In genomic region chr14:20609215-20610001, GRCh38 we compare ENCODE assay signal across 1 cellular context.
TF ChIP-seq lines count a peak whose summit lies in the region.

No MANE protein-coding gene starts in this region.

TF ChIP-seq in HepG2, 621 proteins besides CTCF, POLR2A, EP300 and RAD21 (continued from another document):
- TF ChIP-seq ZHX2 (IDR thresholded peaks at IDR 0.05; ENCODE audit: low read depth) (no peak), ZHX2 (CRISPR knock-in tag; IDR thresholded peaks at IDR 0.05; ENCODE audit: borderline replicate concordance) (0 out of 2 replicates have a peak, but pooled peaks have one; percentile 8), ZNF180 (CRISPR knock-in tag; IDR thresholded peaks at IDR 0.05; ENCODE audit: borderline replicate concordance, low read depth) (no peak; the same call in 1 of the 2 replicates), PPARG (CRISPR knock-in tag; conservative IDR thresholded peaks at IDR 0.05) (peak; percentile 56; the same call in 1 of the 2 replicates), MAZ (IDR thresholded peaks at IDR 0.05; ENCODE audit: borderline replicate concordance, low read depth, low read length) (no peak), MAZ (CRISPR knock-in tag; IDR thresholded peaks at IDR 0.05; ENCODE audit: low read depth) (no peak), ARNTL (CRISPR knock-in tag; IDR thresholded peaks at IDR 0.05) (no peak), ZNF615 (CRISPR knock-in tag; IDR thresholded peaks at IDR 0.05; ENCODE audit: borderline replicate concordance) (no peak), ZNF580 (CRISPR knock-in tag; IDR thresholded peaks at IDR 0.05; ENCODE audit: borderline replicate concordance, low read depth) (0 out of 2 replicates have a peak, but pooled peaks have one; percentile 48), SNAPC2 (CRISPR knock-in tag; IDR thresholded peaks at IDR 0.05) (0 out of 2 replicates have a peak, but pooled peaks have one; percentile 22), U2AF1 (optimal IDR thresholded peaks at IDR 0.05; ENCODE audit: low read depth, low read length) (peak; percentile 63), PBX3 (CRISPR knock-in tag; IDR thresholded peaks at IDR 0.05; ENCODE audit: borderline replicate concordance) (no peak), ZNF234 (CRISPR knock-in tag; conservative IDR thresholded peaks at IDR 0.05) (no peak), DNMT1 (CRISPR knock-in tag; IDR thresholded peaks at IDR 0.05) (no peak), GMEB2 (CRISPR knock-in tag; IDR thresholded peaks at IDR 0.05; ENCODE audit: low read depth) (0 out of 2 replicates have a peak, but pooled peaks have one; percentile 22), RFX3 (CRISPR knock-in tag; IDR thresholded peaks at IDR 0.05) (no peak), HNRNPK (IDR thresholded peaks at IDR 0.05; ENCODE audit: low read depth, low read length, poor library complexity, severe bottlenecking) (no peak), MBNL3 (CRISPR knock-in tag; conservative IDR thresholded peaks at IDR 0.05) (no peak), ZNF605 (CRISPR knock-in tag; IDR thresholded peaks at IDR 0.05) (peak; percentile 5; the same call in 1 of the 2 replicates), ZNF230 (CRISPR knock-in tag; IDR thresholded peaks at IDR 0.05) (peak; percentile 88; the same call in 1 of the 2 replicates), CENPX (CRISPR knock-in tag; IDR thresholded peaks at IDR 0.05) (no peak), KLF15 (CRISPR knock-in tag; IDR thresholded peaks at IDR 0.05; ENCODE audit: borderline replicate concordance) (no peak; the same call in 1 of the 2 replicates), SMARCC2 (IDR thresholded peaks at IDR 0.05) (no peak), YY1 (IDR thresholded peaks at IDR 0.05; ENCODE audit: insufficient read depth, insufficient replicate concordance, low read depth, low read length) (no peak)
- TF ChIP-seq, protein P1, sequence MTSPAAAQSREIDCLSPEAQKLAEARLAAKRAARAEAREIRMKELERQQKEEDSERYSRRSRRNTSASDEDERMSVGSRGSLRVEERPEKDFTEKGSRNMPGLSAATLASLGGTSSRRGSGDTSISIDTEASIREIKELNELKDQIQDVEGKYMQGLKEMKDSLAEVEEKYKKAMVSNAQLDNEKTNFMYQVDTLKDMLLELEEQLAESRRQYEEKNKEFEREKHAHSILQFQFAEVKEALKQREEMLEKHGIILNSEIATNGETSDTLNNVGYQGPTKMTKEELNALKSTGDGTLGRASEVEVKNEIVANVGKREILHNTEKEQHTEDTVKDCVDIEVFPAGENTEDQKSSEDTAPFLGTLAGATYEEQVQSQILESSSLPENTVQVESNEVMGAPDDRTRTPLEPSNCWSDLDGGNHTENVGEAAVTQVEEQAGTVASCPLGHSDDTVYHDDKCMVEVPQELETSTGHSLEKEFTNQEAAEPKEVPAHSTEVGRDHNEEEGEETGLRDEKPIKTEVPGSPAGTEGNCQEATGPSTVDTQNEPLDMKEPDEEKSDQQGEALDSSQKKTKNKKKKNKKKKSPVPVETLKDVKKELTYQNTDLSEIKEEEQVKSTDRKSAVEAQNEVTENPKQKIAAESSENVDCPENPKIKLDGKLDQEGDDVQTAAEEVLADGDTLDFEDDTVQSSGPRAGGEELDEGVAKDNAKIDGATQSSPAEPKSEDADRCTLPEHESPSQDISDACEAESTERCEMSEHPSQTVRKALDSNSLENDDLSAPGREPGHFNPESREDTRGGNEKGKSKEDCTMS (CRISPR knock-in tag; conservative IDR thresholded peaks at IDR 0.05), result no peak
- TF ChIP-seq, protein P2, sequence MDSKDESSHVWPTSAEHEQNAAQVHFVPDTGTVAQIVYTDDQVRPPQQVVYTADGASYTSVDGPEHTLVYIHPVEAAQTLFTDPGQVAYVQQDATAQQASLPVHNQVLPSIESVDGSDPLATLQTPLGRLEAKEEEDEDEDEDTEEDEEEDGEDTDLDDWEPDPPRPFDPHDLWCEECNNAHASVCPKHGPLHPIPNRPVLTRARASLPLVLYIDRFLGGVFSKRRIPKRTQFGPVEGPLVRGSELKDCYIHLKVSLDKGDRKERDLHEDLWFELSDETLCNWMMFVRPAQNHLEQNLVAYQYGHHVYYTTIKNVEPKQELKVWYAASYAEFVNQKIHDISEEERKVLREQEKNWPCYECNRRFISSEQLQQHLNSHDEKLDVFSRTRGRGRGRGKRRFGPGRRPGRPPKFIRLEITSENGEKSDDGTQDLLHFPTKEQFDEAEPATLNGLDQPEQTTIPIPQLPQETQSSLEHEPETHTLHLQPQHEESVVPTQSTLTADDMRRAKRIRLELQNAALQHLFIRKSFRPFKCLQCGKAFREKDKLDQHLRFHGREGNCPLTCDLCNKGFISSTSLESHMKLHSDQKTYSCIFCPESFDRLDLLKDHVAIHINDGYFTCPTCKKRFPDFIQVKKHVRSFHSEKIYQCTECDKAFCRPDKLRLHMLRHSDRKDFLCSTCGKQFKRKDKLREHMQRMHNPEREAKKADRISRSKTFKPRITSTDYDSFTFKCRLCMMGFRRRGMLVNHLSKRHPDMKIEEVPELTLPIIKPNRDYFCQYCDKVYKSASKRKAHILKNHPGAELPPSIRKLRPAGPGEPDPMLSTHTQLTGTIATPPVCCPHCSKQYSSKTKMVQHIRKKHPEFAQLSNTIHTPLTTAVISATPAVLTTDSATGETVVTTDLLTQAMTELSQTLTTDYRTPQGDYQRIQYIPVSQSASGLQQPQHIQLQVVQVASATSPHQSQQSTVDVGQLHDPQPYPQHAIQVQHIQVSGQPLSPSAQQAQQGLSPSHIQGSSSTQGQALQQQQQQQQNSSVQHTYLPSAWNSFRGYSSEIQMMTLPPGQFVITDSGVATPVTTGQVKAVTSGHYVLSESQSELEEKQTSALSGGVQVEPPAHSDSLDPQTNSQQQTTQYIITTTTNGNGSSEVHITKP (CRISPR knock-in tag; IDR thresholded peaks at IDR 0.05; ENCODE audit: low read depth), result no peak
- TF ChIP-seq, protein P3, sequence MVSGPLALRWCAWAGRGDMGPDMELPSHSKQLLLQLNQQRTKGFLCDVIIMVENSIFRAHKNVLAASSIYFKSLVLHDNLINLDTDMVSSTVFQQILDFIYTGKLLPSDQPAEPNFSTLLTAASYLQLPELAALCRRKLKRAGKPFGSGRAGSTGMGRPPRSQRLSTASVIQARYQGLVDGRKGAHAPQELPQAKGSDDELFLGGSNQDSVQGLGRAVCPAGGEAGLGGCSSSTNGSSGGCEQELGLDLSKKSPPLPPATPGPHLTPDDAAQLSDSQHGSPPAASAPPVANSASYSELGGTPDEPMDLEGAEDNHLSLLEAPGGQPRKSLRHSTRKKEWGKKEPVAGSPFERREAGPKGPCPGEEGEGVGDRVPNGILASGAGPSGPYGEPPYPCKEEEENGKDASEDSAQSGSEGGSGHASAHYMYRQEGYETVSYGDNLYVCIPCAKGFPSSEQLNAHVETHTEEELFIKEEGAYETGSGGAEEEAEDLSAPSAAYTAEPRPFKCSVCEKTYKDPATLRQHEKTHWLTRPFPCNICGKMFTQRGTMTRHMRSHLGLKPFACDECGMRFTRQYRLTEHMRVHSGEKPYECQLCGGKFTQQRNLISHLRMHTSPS (CRISPR knock-in tag; IDR thresholded peaks at IDR 0.05; ENCODE audit: low read depth), result no peak
- TF ChIP-seq, protein P4, sequence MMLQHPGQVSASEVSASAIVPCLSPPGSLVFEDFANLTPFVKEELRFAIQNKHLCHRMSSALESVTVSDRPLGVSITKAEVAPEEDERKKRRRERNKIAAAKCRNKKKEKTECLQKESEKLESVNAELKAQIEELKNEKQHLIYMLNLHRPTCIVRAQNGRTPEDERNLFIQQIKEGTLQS (CRISPR knock-in tag; IDR thresholded peaks at IDR 0.05), result no peak
